Comparison of ENCODE assay signal across 8 cellular contexts in genomic region chr6:15249371-15250019, GRCh38. TPM values are rescaled to one million over a fixed set of nuclear protein-coding genes. Genes with fewer than 3 reads are reported as not detected.
DNase-seq lines count a peak whose midpoint lies in the region; ATAC-seq and TF ChIP-seq lines count a peak whose summit lies in the region.

No MANE protein-coding gene starts in this region.

- no peaks in the 10 kb centered on the region for H3K9me3 Mint-ChIP-seq in natural killer cell

- H4K20me1 ChIP-seq in BLaER1 (peaks cover 77% of the 10 kb centered on the region), Loucy (ENCODE audit: insufficient read depth, low read length, poor library complexity, severe bottlenecking) (peaks cover 75% of the 10 kb centered on the region)

- H3K9me3 ChIP-seq in BLaER1 (no peaks in the 10 kb centered on the region), Loucy (ENCODE audit: insufficient read depth, low read depth, low read length) (no peaks in the 10 kb centered on the region), colonic mucosa (no peaks in the 10 kb centered on the region)

- no peak for DNase-seq in colonic mucosa
- DNase-seq in natural killer cell, result no peak
- DNase-seq in NCI-H2081 treated with DMSO at 0.1 percent for 48 hours (lab: John Stamatoyannopoulos, UW), result no peak
- DNase-seq in NCI-H1436 (lab: John Stamatoyannopoulos, UW), result no peak
- DNase-seq in SIG-M5 treated with dmso at 0.1 percent for 504 hours (lab: John Stamatoyannopoulos, UW; ENCODE audit: unreplicated experiment), result no peak
- DNase-seq in DMS79 (lab: John Stamatoyannopoulos, UW), result no peak

- H3K4me3 ChIP-seq in BLaER1 (peak overlapping the region; percentile 86), Loucy (ENCODE audit: low read length, poor library complexity, severe bottlenecking) (peak overlapping the region; percentile 81), colonic mucosa (peak overlapping the region; percentile 46)

- intact Hi-C loops in colonic mucosa (cut with DNase I) (no loop called here), natural killer cell (cut with micrococcal nuclease) (loop anchor here (1.0 to 5.0 kb wide), 6 partner anchors 77 to 1132 kb away; partner anchors contain the start of gene CD83)

- peaks cover 58% of the 10 kb centered on the region for H3K4me1 ChIP-seq in BLaER1
- H3K4me1 ChIP-seq in Loucy (ENCODE audit: insufficient read depth, low read length, poor library complexity, severe bottlenecking), result peaks cover 38% of the 10 kb centered on the region
- no peaks in the 10 kb centered on the region for H3K4me1 ChIP-seq in colonic mucosa

- H3K4me2 ChIP-seq in BLaER1 (peak overlapping the region; percentile 90), Loucy (ENCODE audit: low read depth, low read length, poor library complexity, severe bottlenecking) (peak overlapping the region; percentile 91)

- H3K36me3 Mint-ChIP-seq in natural killer cell, result peaks cover 6% of the 10 kb centered on the region

- H3K9ac ChIP-seq in BLaER1 (peak overlapping the region; percentile 65), Loucy (ENCODE audit: low read depth, low read length, poor library complexity, severe bottlenecking) (peak overlapping the region; percentile 84), colonic mucosa (ENCODE audit: low read depth in 2 of 2, low read length in 2 of 2) (peak overlapping the region; percentile 83 to 93)

- TF ChIP-seq CTCF in Loucy (conservative IDR thresholded peaks at IDR 0.05; ENCODE audit: low read length) (no peak), colonic mucosa (IDR thresholded peaks at IDR 0.05) (no peak), natural killer cell (IDR thresholded peaks at IDR 0.05) (no peak)

- peaks cover 9% of the 10 kb centered on the region for H3F3A ChIP-seq in Loucy (ENCODE audit: low read depth)

- H3K4me3 Mint-ChIP-seq in natural killer cell, result peak overlapping the region; percentile 98

- H3K9me2 ChIP-seq in Loucy (replicated peaks; ENCODE audit: low read depth, low read length), result no peaks in the 10 kb centered on the region

- H3K27ac Mint-ChIP-seq in natural killer cell, result peak overlapping the region; percentile 93 to 99

- no peaks in the 10 kb centered on the region for H3K27me3 Mint-ChIP-seq in natural killer cell (ENCODE audit: low read depth in 2 of 2)

- no peak for ATAC-seq in natural killer cell

- H3K4me1 Mint-ChIP-seq in natural killer cell, result peaks cover 77 to 78% of the 10 kb centered on the region in 2 donors

- peaks cover 85% of the 10 kb centered on the region for H3K79me2 ChIP-seq in Loucy (ENCODE audit: insufficient read depth, low read length)

- H3K27me3 ChIP-seq in BLaER1 (no peaks in the 10 kb centered on the region), Loucy (ENCODE audit: insufficient read depth, low read length, poor library complexity, severe bottlenecking) (peaks cover 19% of the 10 kb centered on the region), colonic mucosa (no peaks in the 10 kb centered on the region)

- H2AFZ ChIP-seq in Loucy (ENCODE audit: low read length), result no peak overlapping the region

- H3K36me3 ChIP-seq in BLaER1, result no peaks in the 10 kb centered on the region
- peaks cover 7% of the 10 kb centered on the region for H3K36me3 ChIP-seq in Loucy (ENCODE audit: insufficient read depth, low read length)
- H3K36me3 ChIP-seq in colonic mucosa, result no peaks in the 10 kb centered on the region

- H3K27ac ChIP-seq in BLaER1 (peak overlapping the region; percentile 71), colonic mucosa (peak overlapping the region; percentile 81)

RNA-seq across cellular contexts. Expression of gene JARID2, which starts 3.6 kb away (rescaled TPM):
- total RNA-seq in colonic mucosa, result 10 to 100 TPM in 1 of 2 donors, 1 to 10 TPM in 1; 9.1 to 10.7 TPM
- total RNA-seq in natural killer cell, result 10 to 100 TPM; 49.9 to 60.9 (median 60.5) TPM

Comparison
In these comparisons a context has a peak if more than half of its experiments do, and no peak if none do; other contexts are left out.
1. RNA of gene JARID2, which starts 3.6 kb away (total RNA-seq): 49.9 to 60.9 TPM in natural killer cell; 9.1 to 10.7 TPM in colonic mucosa; every median in the first group is over 4 times any median in the second.
2. Peak in every context shown above with its lines, with median percentiles within 50 percentile points of each other: H3K4me3 ChIP-seq and H3K9ac ChIP-seq.